ENCODE assay signal across 8 cellular contexts in the genomic region with DNA sequence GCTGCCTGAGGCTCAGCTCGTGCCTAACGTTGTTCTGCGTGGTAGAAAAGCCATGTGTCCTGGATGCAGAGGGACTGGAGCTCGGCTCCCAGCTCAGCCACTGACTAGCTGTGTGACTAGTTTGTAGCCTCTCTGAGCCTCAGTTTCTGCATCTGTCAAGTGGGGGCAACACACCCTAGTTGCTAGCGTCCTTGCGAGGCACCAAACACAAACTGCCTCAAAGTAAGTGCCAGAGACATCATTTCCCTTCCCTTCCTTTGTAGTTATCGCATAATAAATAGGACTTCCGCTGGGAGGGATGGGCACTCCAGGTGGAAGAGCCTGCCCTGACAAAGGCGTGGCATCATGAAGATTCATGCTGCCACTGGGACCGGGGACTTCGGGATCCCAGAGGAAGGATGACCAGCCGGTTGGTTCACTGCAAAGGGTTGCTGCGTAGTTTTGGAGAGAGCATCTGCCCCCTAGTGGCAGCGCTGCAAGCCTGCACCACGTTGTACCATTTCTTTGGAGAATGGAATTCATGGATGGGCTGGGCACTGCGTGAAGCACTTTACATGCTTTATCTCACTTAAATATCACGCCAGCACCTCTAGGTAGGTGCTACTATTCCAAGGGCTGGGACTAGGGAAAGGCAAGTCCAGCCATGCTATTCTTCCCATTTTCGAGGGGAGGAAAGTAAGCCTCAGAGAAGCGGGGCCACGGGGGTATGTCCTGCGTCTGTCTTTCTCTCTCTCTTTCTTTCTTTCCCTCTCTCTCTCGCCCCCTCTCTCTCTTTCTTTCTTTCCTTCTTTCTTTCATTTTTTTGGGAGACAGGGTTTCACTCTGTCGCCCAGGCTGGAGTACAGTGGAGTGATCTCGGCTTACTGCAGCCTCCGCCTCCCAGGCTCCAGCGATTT. TPM values are rescaled to one million over a fixed set of nuclear protein-coding genes. Genes with fewer than 3 reads are reported as not detected.
DNase-seq lines count a peak whose midpoint lies in the region; ATAC-seq and TF ChIP-seq lines count a peak whose summit lies in the region.

No MANE protein-coding gene starts in this region.

- ATAC-seq in GM19438 (IDR thresholded peaks at IDR 0.05; ENCODE audit: low read depth, unreplicated experiment) (peak; percentile 69), RWPE2 (ENCODE audit: low read depth) (peak; percentile 84)

- DNase-seq in C1 segment of cervical spinal cord (lab: John Stamatoyannopoulos, UW) (peak in 11 of 14 donors; percentile 12 to 59 (median 34)), LHCN-M2 (ENCODE audit: low read depth) (peak; percentile 46), RWPE2 (ENCODE audit: low spot score) (no peak), globus pallidus (ENCODE audit: low spot score) (peak; percentile 58), pons (ENCODE audit: low spot score) (peak; percentile 51), ureter (ENCODE audit: low spot score) (peak; percentile 70)
- DNase-seq in activated gamma-delta T cell treated with anti-CD3 and anti-CD28 coated beads, Interleukin-2, amount 50 U/mL, for 16 hours (ENCODE audit: low read depth), result peak; percentile 48

- no peaks in the 10 kb centered on the region for H3K9me3 ChIP-seq in RWPE2 (ENCODE audit: severe bottlenecking)

- no peak overlapping the region for H3K27ac ChIP-seq in RWPE2 (ENCODE audit: poor library complexity, severe bottlenecking)

- H3K4me1 ChIP-seq in RWPE2 (ENCODE audit: insufficient read depth, poor library complexity, severe bottlenecking), result no peaks in the 10 kb centered on the region

- H3K27me3 ChIP-seq in RWPE2 (ENCODE audit: insufficient read depth, poor library complexity, severe bottlenecking), result no peaks in the 10 kb centered on the region

- no peaks in the 10 kb centered on the region for H3K36me3 ChIP-seq in RWPE2 (ENCODE audit: low read depth)

- TF ChIP-seq CTCF in RWPE2 (IDR thresholded peaks at IDR 0.05; ENCODE audit: poor library complexity, severe bottlenecking), result peak; percentile 97

- no peak overlapping the region for H3K4me3 ChIP-seq in RWPE2 (ENCODE audit: severe bottlenecking)

RNA-seq across cellular contexts. Expression of a gene that starts 4.6 kb away (rescaled TPM):
- total RNA-seq in LHCN-M2 (2014; rRNA removed) (not detected in 2 replicates), ureter (not detected)
- not detected for polyA plus RNA-seq in LHCN-M2 (2012)

RNA-seq across cellular contexts. Expression of a gene that starts 24.4 kb away (rescaled TPM):
- 0.45 and 0.69 TPM in 2 replicates for total RNA-seq in LHCN-M2 (2014; rRNA removed)
- 0.87 TPM for polyA plus RNA-seq in LHCN-M2 (2012)
- total RNA-seq in ureter, result 1.6 TPM

RNA-seq across cellular contexts. Expression of a gene that starts 25.4 kb away (rescaled TPM):
- 0.40 TPM in 1 of 2 replicates, not detected in the other for total RNA-seq in LHCN-M2 (2014; rRNA removed)
- polyA plus RNA-seq in LHCN-M2 (2012), result not detected
- 35.1 TPM for total RNA-seq in ureter

Comparison
In these comparisons a context has a peak if more than half of its experiments do, and no peak if none do; other contexts are left out.
1. RNA of a gene that starts 25.4 kb away (total RNA-seq): 35.1 TPM in ureter (single experiment); 0.40 TPM in LHCN-M2; every median in the first group is over 10 times any median in the second.